Comparison of ENCODE assay signal across 16 cellular contexts in genomic region chr10:96858038-96858705, GRCh38. TPM values are rescaled to one million over a fixed set of nuclear protein-coding genes. Genes with fewer than 3 reads are reported as not detected.
DNase-seq lines count a peak whose midpoint lies in the region; ATAC-seq and TF ChIP-seq lines count a peak whose summit lies in the region.
"Had no signal": no experiment of that assay in that cellular context is flagged by ENCODE, and none has a peak within 500 bp of the region (broad histone marks: within the 10 kb centered on the region; RNA-seq: fewer than 3 reads in every experiment).

No MANE protein-coding gene starts in this region.

- CTCF ChIA-PET in CD8-positive, alpha-beta memory T cell (lab: Charles Lee) = no interaction called here
- CTCF ChIA-PET in A673 (lab: Charles Lee) = no interaction called here

- peaks cover 55 to 81% (median 74%) of the 10 kb centered on the region in 3 donors for H3K4me1 Mint-ChIP-seq in CD8-positive, alpha-beta memory T cell
- H3K4me1 Mint-ChIP-seq in naive thymus-derived CD8-positive, alpha-beta T cell = peaks cover 39 to 85% (median 79%) of the 10 kb centered on the region in 4 donors

- H3K36me3 ChIP-seq in CD8-positive, alpha-beta memory T cell (ENCODE audit: insufficient read depth, low read length) = no peaks in the 10 kb centered on the region
- H3K36me3 ChIP-seq in adipocyte (ENCODE audit: control insufficient read depth, insufficient read depth, low read length, severe bottlenecking) (no peaks in the 10 kb centered on the region), A673 (ENCODE audit: insufficient read depth, low read length, poor library complexity, severe bottlenecking) (no peaks in the 10 kb centered on the region)

- H3K4me3 ChIP-seq in CD8-positive, alpha-beta memory T cell (ENCODE audit: low read length) = no peak overlapping the region
- H3K4me3 ChIP-seq in adipocyte (ENCODE audit: low read length) (no peak overlapping the region), A673 (ENCODE audit: low read depth, low read length, poor library complexity, severe bottlenecking) (no peak overlapping the region)
- H3K4me3 ChIP-seq: GM23338, tibial artery had no signal

- peaks cover 14% of the 10 kb centered on the region for H3K4me1 ChIP-seq in CD8-positive, alpha-beta memory T cell (ENCODE audit: insufficient read depth, low read length)
- H3K4me1 ChIP-seq in adipocyte (ENCODE audit: control insufficient read depth, insufficient read depth, low read length) = peaks cover 16% of the 10 kb centered on the region
- H3K4me1 ChIP-seq in A673 (ENCODE audit: insufficient read depth, low read length, poor library complexity, severe bottlenecking) = no peaks in the 10 kb centered on the region

- BruUV-seq in A673 (replicated peaks; lab: Mats Ljungman, UMichigan) = no TSS peak

- in situ Hi-C loops in ACHN (cut with HindIII; ENCODE audit: low pct_ligation_motif_present, low pct_unique_long_range_greater_than_20kb, low sequenced_read_pairs) = no loop called here

- H3K27ac ChIP-seq in CD8-positive, alpha-beta memory T cell (ENCODE audit: low read depth, low read length) = no peak overlapping the region
- H3K27ac ChIP-seq in A673 (ENCODE audit: low read depth, low read length, poor library complexity, severe bottlenecking) = no peak overlapping the region
- H3K27ac ChIP-seq: foreskin keratinocyte, tibial artery had no signal

- DNase-seq in CD8-positive, alpha-beta memory T cell = no peak
- DNase-seq in adipocyte (ENCODE audit: low read depth) (peak; percentile 24), NCI-H226 (no peak), activated gamma-delta T cell (lab: John Stamatoyannopoulos, UW) (no peak), ACHN (no peak), A673 (ENCODE audit: low spot score) (no peak)
- no peak for DNase-seq in naive thymus-derived CD8-positive, alpha-beta T cell
- DNase-seq: activated T-cell treated with anti-CD3 and anti-CD28 coated beads for 4 hours; effector CD4-positive, alpha-beta T cell; foreskin keratinocyte; KBM-7; NCI-H1436; OCI-M1; tibial artery had no signal

- intact Hi-C loops in A673 (cut with micrococcal nuclease; ENCODE audit: unreplicated experiment) = no loop called here

- H3K9me3 ChIP-seq in CD8-positive, alpha-beta memory T cell (ENCODE audit: low read length) = no peaks in the 10 kb centered on the region
- H3K9me3 ChIP-seq in adipocyte (ENCODE audit: control insufficient read depth, low read length) (no peaks in the 10 kb centered on the region), A673 (ENCODE audit: low read depth, low read length, poor library complexity, severe bottlenecking) (no peaks in the 10 kb centered on the region)
- H3K9me3 ChIP-seq: tibial artery had no signal

- H3K36me3 Mint-ChIP-seq in CD8-positive, alpha-beta memory T cell = peaks cover 0 to 41% (median 9%) of the 10 kb centered on the region in 3 donors
- H3K36me3 Mint-ChIP-seq in naive thymus-derived CD8-positive, alpha-beta T cell = peaks cover 0 to 53% (median 14%) of the 10 kb centered on the region in 3 donors

- POLR2A ChIA-PET in CD8-positive, alpha-beta memory T cell (lab: Charles Lee) = no interaction called here
- POLR2A ChIA-PET in naive thymus-derived CD8-positive, alpha-beta T cell (lab: Charles Lee) = no interaction called here
- POLR2A ChIA-PET in A673 (lab: Charles Lee; ENCODE audit: low non-redundant PET) = no interaction called here

- H3K4me3 Mint-ChIP-seq in CD8-positive, alpha-beta memory T cell = no peak overlapping the region
- H3K4me3 Mint-ChIP-seq in naive thymus-derived CD8-positive, alpha-beta T cell = no peak overlapping the region
- H3K4me3 Mint-ChIP-seq: GM23338 had no signal

- no peaks in the 10 kb centered on the region for H3K9me3 Mint-ChIP-seq in CD8-positive, alpha-beta memory T cell
- no peaks in the 10 kb centered on the region for H3K9me3 Mint-ChIP-seq in naive thymus-derived CD8-positive, alpha-beta T cell
- H3K9me3 Mint-ChIP-seq: GM23338 had no signal

- no peak for TF ChIP-seq CTCF in A673 (conservative IDR thresholded peaks at IDR 0.05; ENCODE audit: low read depth, low read length)

- H3K27me3 ChIP-seq in CD8-positive, alpha-beta memory T cell (ENCODE audit: insufficient read depth, low read length, poor library complexity, severe bottlenecking) = no peaks in the 10 kb centered on the region
- H3K27me3 ChIP-seq in adipocyte (replicated peaks; ENCODE audit: control insufficient read depth, insufficient read depth, low read length) (no peaks in the 10 kb centered on the region), A673 (replicated peaks; ENCODE audit: insufficient read depth, low read depth, low read length, poor library complexity) (no peaks in the 10 kb centered on the region)
- H3K27me3 ChIP-seq: foreskin keratinocyte, tibial artery had no signal

- H3K9ac ChIP-seq in adipocyte (ENCODE audit: low read length) = no peak overlapping the region

- H3K27me3 Mint-ChIP-seq in CD8-positive, alpha-beta memory T cell = no peaks in the 10 kb centered on the region
- no peaks in the 10 kb centered on the region for H3K27me3 Mint-ChIP-seq in naive thymus-derived CD8-positive, alpha-beta T cell

- peak overlapping the region in 5 of 8 donors; percentile 6 to 77 (median 22) for H3K27ac Mint-ChIP-seq in CD8-positive, alpha-beta memory T cell
- peak overlapping the region in 6 of 10 donors; percentile 7 to 72 (median 28) for H3K27ac Mint-ChIP-seq in naive thymus-derived CD8-positive, alpha-beta T cell
- H3K27ac Mint-ChIP-seq: GM23338 had no signal

- peak; percentile 67 for ATAC-seq in GM18868 (IDR thresholded peaks at IDR 0.05; ENCODE audit: unreplicated experiment)
- ATAC-seq in naive thymus-derived CD8-positive, alpha-beta T cell = no peak
- ATAC-seq: foreskin keratinocyte, GM23338 had no signal

RNA-seq across cellular contexts. Expression of gene LCOR, which starts 26.1 kb away (rescaled TPM):
- total RNA-seq in CD8-positive, alpha-beta memory T cell = 10 to 100 TPM; 20.3 to 26.1 TPM
- 20.8 TPM for polyA plus RNA-seq in CD8-positive, alpha-beta memory T cell
- total RNA-seq in naive thymus-derived CD8-positive, alpha-beta T cell = 10 to 100 TPM; 50.2 to 51.2 TPM
- 10 to 100 TPM; 18.9 to 26.6 (median 19.3) TPM for polyA plus RNA-seq in naive thymus-derived CD8-positive, alpha-beta T cell
- 39.2 and 42.6 TPM in 2 replicates for total RNA-seq in A673 (2021)
